Comparison of ENCODE assay signal across 19 cellular contexts in genomic region chr2:242012956-242013764, GRCh38.
A peak's percentile ranks its signal among the peaks of the same experiment; 100 is the strongest.
DNase-seq lines count a peak whose midpoint lies in the region; ATAC-seq, FAIRE-seq and TF ChIP-seq lines count a peak whose summit lies in the region.
"Had no signal": no experiment of that assay in that cellular context is flagged by ENCODE, and none has a peak within 500 bp of the region (broad histone marks: within the 10 kb centered on the region; RNA-seq: fewer than 3 reads in every experiment).

No MANE protein-coding gene starts in this region.

- H3K27ac ChIP-seq in coronary artery: no peak overlapping the region
- H3K27ac ChIP-seq in kidney (ENCODE audit: low read depth in 2 of 2, low read length in 2 of 2): no peak overlapping the region
- H3K27ac ChIP-seq: BLaER1 treated with 17β-estradiol and CSF1 and Interleukin-3, amounts not matched to agents 10 nM and 100 nM had no signal

- H3K36me3 ChIP-seq in kidney (ENCODE audit: control insufficient read depth in 1 of 2, insufficient read depth in 2 of 2, low read length in 2 of 2): no peaks in the 10 kb centered on the region
- H3K36me3 ChIP-seq: BLaER1 treated with 17β-estradiol and CSF1 and Interleukin-3, amounts not matched to agents 10 nM and 100 nM had no signal

- TF ChIP-seq CTCF in coronary artery (IDR thresholded peaks at IDR 0.05) (no peak), kidney (IDR thresholded peaks at IDR 0.05; ENCODE audit: borderline replicate concordance, extremely low read depth, insufficient read depth) (no peak), MCF 10A (IDR thresholded peaks at IDR 0.05; ENCODE audit: unreplicated experiment) (no peak)

- no peak for ATAC-seq in stimulated activated memory B cell treated with anti-CD40 and anti-IgM and Interleukin-4, amounts not matched to agents 10 μg/mL and 1 μg/mL and 100 μg/mL, for 72 hours
- no peak for ATAC-seq in GM21447 (IDR thresholded peaks at IDR 0.05; ENCODE audit: unreplicated experiment)

- FAIRE-seq in kidney (lab: Jason Lieb, UNC): no peak
- FAIRE-seq: GM12892, H1 had no signal

- peak overlapping the region; percentile 24 for H3K27ac Mint-ChIP-seq in stimulated activated memory B cell treated with anti-CD40 and anti-IgM and Interleukin-4, amounts not matched to agents 10 μg/mL and 1 μg/mL and 100 μg/mL, for 72 hours
- H3K27ac Mint-ChIP-seq in MCF 10A (ENCODE audit: low read depth, unreplicated experiment): no peak overlapping the region
- H3K27ac Mint-ChIP-seq: CD8-positive, alpha-beta memory T cell had no signal

- no peaks in the 10 kb centered on the region for H3K36me3 Mint-ChIP-seq in stimulated activated memory B cell treated with anti-CD40 and anti-IgM and Interleukin-4, amounts not matched to agents 10 μg/mL and 1 μg/mL and 100 μg/mL, for 72 hours
- no peaks in the 10 kb centered on the region for H3K36me3 Mint-ChIP-seq in MCF 10A (ENCODE audit: insufficient read depth, unreplicated experiment)
- H3K36me3 Mint-ChIP-seq: CD8-positive, alpha-beta memory T cell had no signal

- H3K4me3 ChIP-seq in coronary artery (no peak overlapping the region), kidney (ENCODE audit: low read length in 2 of 2) (no peak overlapping the region)
- H3K4me3 ChIP-seq: BLaER1 treated with 17β-estradiol and CSF1 and Interleukin-3, amounts not matched to agents 10 nM and 100 nM had no signal

- H3K4me3 Mint-ChIP-seq in stimulated activated memory B cell treated with anti-CD40 and anti-IgM and Interleukin-4, amounts not matched to agents 10 μg/mL and 1 μg/mL and 100 μg/mL, for 72 hours: no peak overlapping the region
- H3K4me3 Mint-ChIP-seq in MCF 10A (ENCODE audit: unreplicated experiment): no peak overlapping the region
- H3K4me3 Mint-ChIP-seq: CD8-positive, alpha-beta memory T cell had no signal

- H3K4me1 ChIP-seq in kidney (ENCODE audit: control insufficient read depth in 1 of 2, insufficient read depth in 1 of 2, low read depth in 1 of 2, low read length in 2 of 2): no peaks in the 10 kb centered on the region

- no TSS peak for BruUV-seq in MCF 10A (replicated peaks; lab: Mats Ljungman, UMichigan)

- no peak overlapping the region for H3K9ac ChIP-seq in kidney (ENCODE audit: low read length in 2 of 2)
- H3K9ac ChIP-seq: BLaER1 treated with 17β-estradiol and CSF1 and Interleukin-3, amounts not matched to agents 10 nM and 100 nM had no signal

- peaks cover 36% of the 10 kb centered on the region for H3K4me1 Mint-ChIP-seq in stimulated activated memory B cell treated with anti-CD40 and anti-IgM and Interleukin-4, amounts not matched to agents 10 μg/mL and 1 μg/mL and 100 μg/mL, for 72 hours
- H3K4me1 Mint-ChIP-seq in MCF 10A (ENCODE audit: insufficient read depth, unreplicated experiment): no peaks in the 10 kb centered on the region

- CTCF ChIA-PET in MCF 10A (lab: Yijun Ruan, JAX): interaction anchor here (0.7 kb wide), 1 partner anchor 87 kb away, joined by 3 read pairs; no protein-coding TSS in a partner anchor

- DNase-seq in coronary artery (ENCODE audit: low spot score) (peak; percentile 67), kidney (peak; percentile 65), mesenteric fat pad (ENCODE audit: low spot score) (peak; percentile 76), MCF 10A (ENCODE audit: unreplicated experiment) (no peak)
- no peak for DNase-seq in stimulated activated CD4-positive, alpha-beta T cell treated with anti-CD3 and anti-CD28 coated beads, Interleukin-2, amount 100 ng/mL, for 48 hours
- DNase-seq: CD8-positive, alpha-beta memory T cell; DMS53; EL; NCI-H1105; NCI-H1694; NCI-H2107; NCI-H510A; NCI-H774; Right ventricle myocardium superior had no signal

- POLR2A ChIA-PET in MCF 10A (lab: Yijun Ruan, JAX): no interaction called here

- intact Hi-C loops in kidney (cut with DNase I) (no loop called here), MCF 10A (cut with micrococcal nuclease) (no loop called here)

- no peaks in the 10 kb centered on the region for H3K9me3 ChIP-seq in kidney (ENCODE audit: control insufficient read depth in 1 of 2, low read length in 2 of 2)

- H3K9me3 Mint-ChIP-seq in stimulated activated memory B cell treated with anti-CD40 and anti-IgM and Interleukin-4, amounts not matched to agents 10 μg/mL and 1 μg/mL and 100 μg/mL, for 72 hours: no peaks in the 10 kb centered on the region
- H3K9me3 Mint-ChIP-seq in MCF 10A (ENCODE audit: unreplicated experiment): no peaks in the 10 kb centered on the region
- H3K9me3 Mint-ChIP-seq: CD8-positive, alpha-beta memory T cell had no signal

- no peaks in the 10 kb centered on the region for H3K27me3 Mint-ChIP-seq in stimulated activated memory B cell treated with anti-CD40 and anti-IgM and Interleukin-4, amounts not matched to agents 10 μg/mL and 1 μg/mL and 100 μg/mL, for 72 hours
- H3K27me3 Mint-ChIP-seq in MCF 10A (ENCODE audit: insufficient read depth, unreplicated experiment): peaks cover 15% of the 10 kb centered on the region

Comparison
In these comparisons a context has a peak if more than half of its experiments do, and no peak if none do; other contexts are left out.
1. DNase-seq: peak in coronary artery (single experiment), kidney (single experiment) and mesenteric fat pad (single experiment); none in MCF 10A (single experiment) and stimulated activated CD4-positive, alpha-beta T cell treated with anti-CD3 and anti-CD28 coated beads, Interleukin-2, amount 100 ng/mL, for 48 hours (0 of 2).